In genomic region chr10:47406870-47407648, GRCh38 we compare ENCODE assay signal across 11 cellular contexts. TPM values are rescaled to one million over a fixed set of nuclear protein-coding genes. Genes with fewer than 3 reads are reported as not detected.
A peak's percentile ranks its signal among the peaks of the same experiment; 100 is the strongest.
DNase-seq lines count a peak whose midpoint lies in the region; ATAC-seq and TF ChIP-seq lines count a peak whose summit lies in the region.
"Had no signal": no experiment of that assay in that cellular context is flagged by ENCODE, and none has a peak within 500 bp of the region (broad histone marks: within the 10 kb centered on the region; RNA-seq: fewer than 3 reads in every experiment).

No MANE protein-coding gene starts in this region.

- POLR2A ChIA-PET in activated CD4-positive, alpha-beta T cell treated with anti-CD3 and anti-CD28 coated beads for 36 hours (lab: Charles Lee), result no interaction called here
- POLR2A ChIA-PET in RWPE1 (lab: Yijun Ruan, JAX; ENCODE audit: low non-redundant PET), result no interaction called here

- no peaks in the 10 kb centered on the region for H3K27me3 Mint-ChIP-seq in activated CD4-positive, alpha-beta T cell treated with anti-CD3 and anti-CD28 coated beads for 36 hours

- H3K4me3 Mint-ChIP-seq in activated CD4-positive, alpha-beta T cell treated with anti-CD3 and anti-CD28 coated beads for 36 hours, result no peak overlapping the region

- peak; percentile 49 for ATAC-seq in activated CD4-positive, alpha-beta T cell treated with anti-CD3 and anti-CD28 coated beads for 36 hours
- ATAC-seq in HG02970 (IDR thresholded peaks at IDR 0.05; ENCODE audit: low FRiP score, unreplicated experiment), result no peak

- no peaks in the 10 kb centered on the region for H3K27me3 ChIP-seq in stomach

- H3K27ac ChIP-seq in RWPE1, result peak overlapping the region; percentile 96
- H3K27ac ChIP-seq in stomach, result peak overlapping the region in 3 of 5 donors; percentile 60 to 80 (median 73)
- H3K27ac ChIP-seq: skin epidermis, VCaP had no signal

- peaks cover 0 to 23% (median 17%) of the 10 kb centered on the region in 4 donors for H3K4me1 ChIP-seq in stomach

- TF ChIP-seq CTCF in RWPE1 (conservative IDR thresholded peaks at IDR 0.05; ENCODE audit: low read depth), result no peak
- TF ChIP-seq CTCF in stomach (IDR thresholded peaks at IDR 0.05), result no peak

- no peaks in the 10 kb centered on the region for H3K4me1 Mint-ChIP-seq in activated CD4-positive, alpha-beta T cell treated with anti-CD3 and anti-CD28 coated beads for 36 hours

- no peak for DNase-seq in activated CD4-positive, alpha-beta T cell treated with anti-CD3 and anti-CD28 coated beads for 36 hours
- DNase-seq in activated CD4-positive, alpha-beta T cell treated with anti-CD3 and anti-CD28 coated beads for 1 hour, result no peak
- DNase-seq in RWPE1 (ENCODE audit: low spot score) (peak; percentile 91), fibroblast of peridontal ligament (ENCODE audit: extremely low read depth) (peak; percentile 18), stomach (peak; percentile 57), COLO829 (ENCODE audit: low spot score) (no peak)
- DNase-seq in activated naive CD4-positive, alpha-beta T cell treated with Interleukin-2 at 50 U/mL for 16 hours, result no peak
- DNase-seq: NCI-H1694 treated with DMSO at 0.1 percent for 48 hours had no signal

- CTCF ChIA-PET in activated CD4-positive, alpha-beta T cell treated with anti-CD3 and anti-CD28 coated beads for 36 hours (lab: Charles Lee), result no interaction called here
- CTCF ChIA-PET in RWPE1 (lab: Yijun Ruan, JAX), result no interaction called here

- H3K36me3 ChIP-seq in stomach, result no peaks in the 10 kb centered on the region

- no peaks in the 10 kb centered on the region for H3K9me3 ChIP-seq in stomach

- H3K36me3 Mint-ChIP-seq in activated CD4-positive, alpha-beta T cell treated with anti-CD3 and anti-CD28 coated beads for 36 hours (ENCODE audit: low read depth), result no peaks in the 10 kb centered on the region

- intact Hi-C loops in activated CD4-positive, alpha-beta T cell treated with anti-CD3 and anti-CD28 coated beads for 36 hours (cut with DNase I, micrococcal nuclease), result no loop called here
- intact Hi-C loops in stomach (cut with DNase I; ENCODE audit: low total_unique reads), result no loop called here

- TF ChIP-seq POLR2A in stomach (IDR thresholded peaks at IDR 0.05), result no peak

- no peak overlapping the region for H3K4me3 ChIP-seq in stomach
- H3K4me3 ChIP-seq: skin epidermis had no signal

- WGBS in stomach, 5 donors, result 66 to 84% (median 69%) methylated on average over 5 to 8 of the region's 8 CpGs

- H3K9me3 Mint-ChIP-seq in activated CD4-positive, alpha-beta T cell treated with anti-CD3 and anti-CD28 coated beads for 36 hours (ENCODE audit: low read depth), result no peaks in the 10 kb centered on the region

- no peak overlapping the region for H3K27ac Mint-ChIP-seq in activated CD4-positive, alpha-beta T cell treated with anti-CD3 and anti-CD28 coated beads for 36 hours

- no peak for TF ChIP-seq EP300 in stomach (IDR thresholded peaks at IDR 0.05)

RNA-seq across cellular contexts. Expression of gene ZNF488, which starts 23.0 kb away (rescaled TPM):
- total RNA-seq in activated CD4-positive, alpha-beta T cell treated with anti-CD3 and anti-CD28 coated beads for 36 hours, result under 1 TPM; 0.70 to 0.75 TPM
- total RNA-seq in stomach, result 10 to 100 TPM in 1 of 5 donors, 1 to 10 TPM in 1, under 1 TPM in 2, not detected in 1; 0.43 to 15.1 (median 1.4) TPM
- under 1 TPM in 2 of 3 donors, not detected in 1; 0.50 to 0.68 TPM for polyA plus RNA-seq in stomach

RNA-seq across cellular contexts. Expression of gene RBP3, which starts 58.9 kb away (rescaled TPM):
- total RNA-seq in activated CD4-positive, alpha-beta T cell treated with anti-CD3 and anti-CD28 coated beads for 36 hours, result not detected
- not detected for total RNA-seq in stomach
- polyA plus RNA-seq in stomach, result not detected

Comparison
In these comparisons a context has a peak if more than half of its experiments do, and no peak if none do; other contexts are left out.
1. DNase-seq: peak in RWPE1 (single experiment), fibroblast of peridontal ligament (single experiment) and stomach (single experiment); none in activated CD4-positive, alpha-beta T cell treated with anti-CD3 and anti-CD28 coated beads for 36 hours (single experiment), activated CD4-positive, alpha-beta T cell treated with anti-CD3 and anti-CD28 coated beads for 1 hour (single experiment), COLO829 (single experiment) and activated naive CD4-positive, alpha-beta T cell treated with Interleukin-2 at 50 U/mL for 16 hours (single experiment).